8 cellular contexts compared by ENCODE assay signal in the genomic region with DNA sequence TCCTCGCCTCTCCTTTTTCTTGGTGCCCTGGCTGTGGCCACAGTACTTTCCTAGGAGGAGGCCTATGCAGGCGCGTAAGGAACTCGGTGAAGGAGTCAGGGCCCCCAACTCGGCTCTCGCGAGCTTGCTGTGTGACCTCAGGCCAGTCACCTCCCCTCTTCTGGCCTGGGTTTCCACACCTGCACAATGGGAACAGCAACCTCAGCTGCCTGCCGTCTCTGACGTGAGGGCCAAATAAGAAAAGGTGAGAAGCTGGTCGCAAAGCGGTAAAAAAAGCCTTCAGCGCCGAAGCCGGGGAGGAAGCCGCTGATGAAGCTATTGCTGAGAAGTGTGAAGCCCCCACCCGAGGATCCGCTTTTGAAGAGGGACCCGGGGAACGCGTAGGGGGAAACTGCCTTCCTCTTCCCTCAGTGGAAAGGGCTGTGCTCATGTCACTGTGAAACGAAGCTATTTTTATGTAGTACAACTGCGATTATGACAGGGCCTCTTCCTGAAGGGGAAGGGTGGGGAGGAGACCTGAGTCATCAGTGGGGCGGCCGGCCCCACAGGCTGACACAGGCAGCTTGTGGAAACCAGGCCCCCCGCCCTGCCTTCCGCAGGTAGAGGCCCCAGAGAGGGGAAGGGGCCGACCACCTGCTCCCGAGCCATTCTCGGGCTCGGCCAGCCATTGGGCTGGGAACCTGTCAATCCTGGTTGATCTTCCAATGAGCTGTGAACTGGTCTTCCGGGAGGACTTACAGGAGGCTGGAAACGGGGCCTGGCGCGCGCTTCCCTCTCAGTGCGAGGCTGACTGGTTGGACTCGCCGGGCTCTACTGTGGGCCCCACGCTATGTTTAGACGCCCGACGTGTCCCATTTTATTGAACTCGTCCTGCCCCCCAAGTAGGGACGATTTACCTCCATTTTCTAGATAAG. TPM values are rescaled to one million over a fixed set of nuclear protein-coding genes. Genes with fewer than 3 reads are reported as not detected.
A peak's percentile ranks its signal among the peaks of the same experiment; 100 is the strongest.
DNase-seq lines count a peak whose midpoint lies in the region; ATAC-seq and TF ChIP-seq lines count a peak whose summit lies in the region.

No MANE protein-coding gene starts in this region.

- peak overlapping the region; percentile 88 to 97 (median 92) for H3K4me3 Mint-ChIP-seq in naive B cell

- peak overlapping the region; percentile 96 to 99 (median 98) for H3K27ac Mint-ChIP-seq in naive B cell

- no peaks in the 10 kb centered on the region for H3K27me3 Mint-ChIP-seq in naive B cell

- H2AFZ ChIP-seq in OCI-LY1 (ENCODE audit: low read length): no peak overlapping the region

- H3K4me3 ChIP-seq in OCI-LY1 (ENCODE audit: low read depth, low read length, poor library complexity, severe bottlenecking) (peak overlapping the region; percentile 65), fibroblast of mammary gland (ENCODE audit: control insufficient read depth, low read depth, low read length) (no peak overlapping the region)

- peaks cover 51% of the 10 kb centered on the region for H3K4me1 ChIP-seq in OCI-LY1 (ENCODE audit: insufficient read depth, low read length, severe bottlenecking)

- H3K36me3 Mint-ChIP-seq in naive B cell: no peaks in the 10 kb centered on the region

- H4K20me1 ChIP-seq in OCI-LY1 (ENCODE audit: insufficient read depth, low read length): no peaks in the 10 kb centered on the region

- DNase-seq in activated T-helper 1 cell treated with Interleukin-2 at 50 U/mL for 16 hours (ENCODE audit: low read depth) (peak; percentile 94), fibroblast of mammary gland (ENCODE audit: low read depth) (peak; percentile 88), naive B cell (peak; percentile 92), NCI-H748 treated with DMSO at 0.1 percent for 48 hours (lab: John Stamatoyannopoulos, UW) (no peak)
- DNase-seq in stimulated activated CD8-positive, alpha-beta memory T cell treated with anti-CD3 and anti-CD28 coated beads, Interleukin-7, amount 100 ng/mL, for 4 hours (ENCODE audit: low read depth in 2 of 2): peak; percentile 91 to 95

- peak overlapping the region; percentile 84 for H3K9ac ChIP-seq in OCI-LY1 (ENCODE audit: low read length)

- H3K9me3 Mint-ChIP-seq in naive B cell: no peaks in the 10 kb centered on the region

- peak; percentile 82 for TF ChIP-seq POLR2A in GM18526 (IDR thresholded peaks at IDR 0.05; ENCODE audit: extremely low read depth, insufficient read length)

- TF ChIP-seq CTCF in OCI-LY1 (IDR thresholded peaks at IDR 0.05; ENCODE audit: low read length): no peak
- TF ChIP-seq CTCF in fibroblast of mammary gland (conservative IDR thresholded peaks at IDR 0.05; ENCODE audit: control insufficient read depth, insufficient read depth, low read depth, low read length): no peak

- no peaks in the 10 kb centered on the region for H3K9me2 ChIP-seq in OCI-LY1 (ENCODE audit: low read depth, low read length)

- H3K79me2 ChIP-seq in OCI-LY1 (ENCODE audit: insufficient read depth, low read length): no peaks in the 10 kb centered on the region

- peak overlapping the region; percentile 90 for H3K4me2 ChIP-seq in OCI-LY1 (ENCODE audit: low read length)

- no peaks in the 10 kb centered on the region for H3K9me3 ChIP-seq in OCI-LY1 (ENCODE audit: low read length)

- H3K27ac ChIP-seq in OCI-LY1 (ENCODE audit: low read depth, low read length, poor library complexity, severe bottlenecking): peak overlapping the region; percentile 95

- H3K27me3 ChIP-seq in OCI-LY1 (ENCODE audit: insufficient read depth, low read length): no peaks in the 10 kb centered on the region

- H3K4me1 Mint-ChIP-seq in naive B cell: peaks cover 50 to 72% (median 68%) of the 10 kb centered on the region in 3 donors

- no peaks in the 10 kb centered on the region for H3K36me3 ChIP-seq in OCI-LY1 (ENCODE audit: insufficient read depth, low read length)

- no peaks in the 10 kb centered on the region for H3F3A ChIP-seq in OCI-LY1 (ENCODE audit: insufficient read depth, low read length)

- peak; percentile 68 for ATAC-seq in HG03025 (IDR thresholded peaks at IDR 0.05; ENCODE audit: low FRiP score, unreplicated experiment)
- peak; percentile 63 for ATAC-seq in naive B cell (ENCODE audit: low read depth in 2 of 2)

RNA-seq across cellular contexts. Expression of a gene that starts 18.0 kb away (rescaled TPM):
- polyA plus RNA-seq in naive B cell (ENCODE audit: low read depth in 6 of 6): 1 to 10 TPM in 3 of 6 donors, under 1 TPM in 2, not detected in 1; 0.14 to 3.3 (median 1.3) TPM

RNA-seq across cellular contexts. Expression of a gene that starts 52.0 kb away (rescaled TPM):
- 10 to 100 TPM in 5 of 6 donors, 1 to 10 TPM in 1; 9.7 to 20.7 (median 14.4) TPM for polyA plus RNA-seq in naive B cell (ENCODE audit: low read depth in 6 of 6)
